8 cellular contexts compared by ENCODE assay signal in the genomic region with DNA sequence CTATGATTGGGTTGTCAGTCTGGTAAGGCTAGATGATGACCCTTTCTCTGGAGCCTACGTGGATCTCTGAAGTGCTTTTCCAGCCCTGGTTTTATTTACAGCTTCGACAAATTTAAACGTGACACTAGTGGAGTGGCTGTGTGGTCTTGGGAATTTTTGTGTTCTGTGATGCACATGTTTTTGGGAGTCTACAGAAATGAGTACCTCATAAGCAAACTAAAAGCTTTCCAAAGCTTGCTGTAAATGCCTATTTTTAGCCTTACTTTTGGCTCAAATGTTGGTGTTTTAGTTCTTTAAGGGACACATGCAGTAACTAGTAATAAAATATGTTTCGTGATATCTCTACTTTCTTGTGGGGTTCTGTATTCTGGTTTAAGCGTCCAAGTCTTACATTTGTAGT. TPM values are rescaled to one million over a fixed set of nuclear protein-coding genes. Genes with fewer than 3 reads are reported as not detected.
DNase-seq lines count a peak whose midpoint lies in the region; ATAC-seq and TF ChIP-seq lines count a peak whose summit lies in the region.

No MANE protein-coding gene starts in this region.

- CTCF ChIA-PET in AG04449 (lab: Yijun Ruan, JAX) = interaction anchor here (0.8 to 1.4 kb wide), 3 partner anchors 10 to 13 kb away, joined by 3 to 4 read pairs (median 3); no protein-coding TSS in a partner anchor

- peaks cover 3 to 25% of the 10 kb centered on the region in 2 donors for H3K4me1 ChIP-seq in breast epithelium

- no peak for ATAC-seq in HG03139 (IDR thresholded peaks at IDR 0.05; ENCODE audit: unreplicated experiment)
- ATAC-seq in GM19397 (IDR thresholded peaks at IDR 0.05; ENCODE audit: unreplicated experiment) = no peak
- ATAC-seq in HG03025 (IDR thresholded peaks at IDR 0.05; ENCODE audit: low FRiP score, unreplicated experiment) = no peak

- TF ChIP-seq POLR2A in breast epithelium (IDR thresholded peaks at IDR 0.05) = no peak

- POLR2A ChIA-PET in AG04449 (lab: Yijun Ruan, JAX) = interaction anchor here (0.7 to 1.4 kb wide), 2 partner anchors 13 to 794 kb away, joined by 3 to 5 read pairs; no protein-coding TSS in a partner anchor

- H3K27ac ChIP-seq in HL-60 (replicated peaks) (peak overlapping the region; percentile 7; the same call in 1 of the 2 replicates), breast epithelium (peak overlapping the region; percentile 94 to 98)

- H3K4me3 ChIP-seq in AG04449 (ENCODE audit: low read depth, low read length) = peak overlapping the region; percentile 38
- H3K4me3 ChIP-seq in HL-60 (replicated peaks; ENCODE audit: insufficient read depth, low read length) = peak overlapping the region; percentile 33
- peak overlapping the region; percentile 82 to 99 (median 98) for H3K4me3 ChIP-seq in breast epithelium

- H3K9me3 ChIP-seq in breast epithelium = no peaks in the 10 kb centered on the region

- no peaks in the 10 kb centered on the region for H3K36me3 ChIP-seq in breast epithelium

- TF ChIP-seq CTCF in AG04449 (IDR thresholded peaks at IDR 0.05; ENCODE audit: insufficient read depth, low read length, missing control alignments) = no peak
- no peak for TF ChIP-seq CTCF in HL-60 (IDR thresholded peaks at IDR 0.05; ENCODE audit: insufficient read depth, low read length)
- no peak for TF ChIP-seq CTCF in breast epithelium (IDR thresholded peaks at IDR 0.05)

- H3K27me3 ChIP-seq in HL-60 (ENCODE audit: insufficient read depth, poor library complexity, severe bottlenecking) (no peaks in the 10 kb centered on the region), breast epithelium (no peaks in the 10 kb centered on the region)

- DNase-seq in AG04449 (ENCODE audit: low read depth, low spot score) (no peak), HL-60 (ENCODE audit: low read depth in 1 of 2, low spot score in 1 of 2) (no peak), breast epithelium (ENCODE audit: low spot score in 2 of 2) (no peak), myocyte (ENCODE audit: low read depth) (peak; percentile 26), germinal center (ENCODE audit: low spot score) (no peak)

- intact Hi-C loops in breast epithelium (cut with DNase I; ENCODE audit: low total_unique reads) = no loop called here

RNA-seq across cellular contexts. Expression of a gene that starts 3.3 kb away (rescaled TPM):
- 100 to 1,000 TPM in 1 of 3 donors, 10 to 100 TPM in 2; 64.0 to 123 (median 73.7) TPM for total RNA-seq in breast epithelium
- 85.2 and 96.8 TPM in 2 replicates for total RNA-seq in myocyte
- 98.0 TPM for polyA plus RNA-seq in myocyte (2012)

Comparison
In these comparisons a context has a peak if more than half of its experiments do, and no peak if none do; other contexts are left out.
1. H3K4me3 ChIP-seq: peak in every context shown above with its lines; median percentile 98 in breast epithelium; 38 in AG04449; 33 in HL-60.